In genomic region chr19:14433454-14434156, GRCh38 we compare ENCODE assay signal across 1 cellular context.
TF ChIP-seq lines count a peak whose summit lies in the region.

No MANE protein-coding gene starts in this region.

TF ChIP-seq in endothelial cell of umbilical vein, 7 proteins besides CTCF, POLR2A, EP300 and RAD21:
- no peak for TF ChIP-seq GATA2 (IDR thresholded peaks at IDR 0.05; ENCODE audit: insufficient read depth, insufficient read length, low read depth, low read length)
- TF ChIP-seq JUN (IDR thresholded peaks at IDR 0.05; ENCODE audit: borderline replicate concordance, insufficient read depth, insufficient read length, low read depth), result no peak
- TF ChIP-seq FOS (IDR thresholded peaks at IDR 0.05; ENCODE audit: borderline replicate concordance, insufficient read depth, low read length), result no peak
- no peak for TF ChIP-seq POLR2AphosphoS5 (IDR thresholded peaks at IDR 0.05; ENCODE audit: insufficient read depth, low read depth, low read length)
- no peak for TF ChIP-seq MYC (IDR thresholded peaks at IDR 0.05; ENCODE audit: low read depth, low read length)
- TF ChIP-seq EZH2 (IDR thresholded peaks at IDR 0.05; ENCODE audit: borderline replicate concordance, low read depth, low read length, severe bottlenecking), result no peak
- TF ChIP-seq MAX (IDR thresholded peaks at IDR 0.05; ENCODE audit: insufficient read depth, insufficient read length), result no peak
